Comparison of ENCODE assay signal across 28 cellular contexts in the genomic region with DNA sequence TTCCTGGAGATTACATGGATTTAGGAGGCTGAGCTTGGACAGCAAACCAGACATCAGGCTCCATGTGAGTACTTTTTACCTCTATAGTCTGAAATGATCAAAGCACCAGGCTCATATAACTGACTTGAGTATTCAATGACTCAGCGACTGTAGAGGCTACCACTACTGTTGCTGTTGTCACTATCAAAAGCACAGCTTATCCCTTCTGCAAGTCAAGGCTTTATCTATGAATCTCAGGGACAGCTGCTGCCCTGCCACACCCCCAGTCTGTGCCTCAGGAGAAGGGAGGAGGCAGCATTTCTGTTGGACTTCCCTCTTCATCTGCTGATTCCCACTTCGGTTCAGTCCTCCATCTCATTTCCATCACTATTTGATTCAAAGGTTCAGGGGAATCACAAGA.
DNase-seq lines count a peak whose midpoint lies in the region; ATAC-seq and TF ChIP-seq lines count a peak whose summit lies in the region.
"Had no signal": no experiment of that assay in that cellular context is flagged by ENCODE, and none has a peak within 500 bp of the region (broad histone marks: within the 10 kb centered on the region; RNA-seq: fewer than 3 reads in every experiment).

No MANE protein-coding gene starts in this region.

- H3K27me3 Mint-ChIP-seq in endodermal cell (ENCODE audit: insufficient read depth) = no peaks in the 10 kb centered on the region
- H3K27me3 Mint-ChIP-seq in activated CD4-positive, alpha-beta memory T cell treated with anti-CD3 and anti-CD28 coated beads for 36 hours = peaks cover 2% of the 10 kb centered on the region
- peaks cover 2 to 5% of the 10 kb centered on the region in 2 donors for H3K27me3 Mint-ChIP-seq in CD8-positive, alpha-beta memory T cell

- intact Hi-C loops in OCI-LY7 (cut with micrococcal nuclease; ENCODE audit: unreplicated experiment) = no loop called here
- intact Hi-C loops in activated CD4-positive, alpha-beta memory T cell treated with anti-CD3 and anti-CD28 coated beads for 36 hours (cut with micrococcal nuclease) = no loop called here

- DNase-seq in DMS 273 (lab: John Stamatoyannopoulos, UW; ENCODE audit: unreplicated experiment) (peak; percentile 88), M059J (ENCODE audit: low read depth) (peak; percentile 1), OCI-M1 (lab: John Stamatoyannopoulos, UW) (peak; percentile 87), endodermal cell (peak; percentile 42), OCI-LY7 (ENCODE audit: low spot score) (no peak)
- DNase-seq in activated CD4-positive, alpha-beta memory T cell treated with anti-CD3 and anti-CD28 coated beads for 36 hours = no peak
- DNase-seq in CD8-positive, alpha-beta memory T cell = no peak
- DNase-seq: activated CD4-positive, alpha-beta T cell treated with anti-CD3 and anti-CD28 coated beads for 36 hours; activated CD8-positive, alpha-beta memory T cell treated with anti-CD3 and anti-CD28 coated beads for 24 hours; activated gamma-delta T cell treated with Interleukin-2 at 50 U/mL for 16 hours; CD8-positive, alpha-beta T cell; colonic mucosa; DMS79; effector CD8-positive, alpha-beta T cell; GDM1; immature natural killer cell; Kasumi-1; MV-4-11; NCI-H1694; T-helper 2 cell; transverse colon had no signal

- H4K20me1 ChIP-seq in OCI-LY7 (ENCODE audit: insufficient read depth, low read length) = no peaks in the 10 kb centered on the region

- no TSS peak for BruUV-seq in OCI-LY7 (replicated peaks; lab: Mats Ljungman, UMichigan)

- no peak overlapping the region for H3K27ac ChIP-seq in endodermal cell (ENCODE audit: low read depth, low read length)
- H3K27ac ChIP-seq in OCI-LY7 (ENCODE audit: low read depth, low read length, poor library complexity, severe bottlenecking) = no peak overlapping the region
- H3K27ac ChIP-seq in CD8-positive, alpha-beta memory T cell (ENCODE audit: low read depth, low read length) = no peak overlapping the region
- H3K27ac ChIP-seq: cardiac muscle cell, colonic mucosa, epithelial cell of prostate, SK-N-MC, transverse colon had no signal

- H3K27ac Mint-ChIP-seq in endodermal cell = no peak overlapping the region
- H3K27ac Mint-ChIP-seq in activated CD4-positive, alpha-beta memory T cell treated with anti-CD3 and anti-CD28 coated beads for 36 hours = no peak overlapping the region
- no peak overlapping the region for H3K27ac Mint-ChIP-seq in CD8-positive, alpha-beta memory T cell
- H3K27ac Mint-ChIP-seq: activated CD4-positive, alpha-beta T cell treated with anti-CD3 and anti-CD28 coated beads for 36 hours; B cell; CD8-positive, alpha-beta T cell; immature natural killer cell; nephron; stimulated activated memory B cell treated with anti-CD40 and anti-IgM and Interleukin-4, amounts not matched to agents 10 μg/mL and 1 μg/mL and 100 μg/mL, for 72 hours had no signal

- CTCF ChIA-PET in OCI-LY7 (lab: Charles Lee; ENCODE audit: unreplicated experiment) = no interaction called here
- CTCF ChIA-PET in activated CD4-positive, alpha-beta memory T cell treated with anti-CD3 and anti-CD28 coated beads for 36 hours (lab: Charles Lee) = interaction anchor here (1.4 kb wide), 1 partner anchor 9 kb away, joined by 3 read pairs; no protein-coding TSS in a partner anchor
- CTCF ChIA-PET in CD8-positive, alpha-beta memory T cell (lab: Charles Lee) = no interaction called here

- peaks cover 5% of the 10 kb centered on the region for H3K4me1 Mint-ChIP-seq in endodermal cell
- H3K4me1 Mint-ChIP-seq in activated CD4-positive, alpha-beta memory T cell treated with anti-CD3 and anti-CD28 coated beads for 36 hours (ENCODE audit: low read depth) = no peaks in the 10 kb centered on the region
- H3K4me1 Mint-ChIP-seq in CD8-positive, alpha-beta memory T cell = no peaks in the 10 kb centered on the region
- H3K4me1 Mint-ChIP-seq: activated CD4-positive, alpha-beta T cell treated with anti-CD3 and anti-CD28 coated beads for 36 hours; B cell; immature natural killer cell; stimulated activated memory B cell treated with anti-CD40 and anti-IgM and Interleukin-4, amounts not matched to agents 10 μg/mL and 1 μg/mL and 100 μg/mL, for 72 hours had no signal

- no peak overlapping the region for H2AFZ ChIP-seq in OCI-LY7 (ENCODE audit: low read length)

- no peaks in the 10 kb centered on the region for H3K36me3 Mint-ChIP-seq in endodermal cell (ENCODE audit: low read depth)
- no peaks in the 10 kb centered on the region for H3K36me3 Mint-ChIP-seq in activated CD4-positive, alpha-beta memory T cell treated with anti-CD3 and anti-CD28 coated beads for 36 hours
- H3K36me3 Mint-ChIP-seq in CD8-positive, alpha-beta memory T cell = no peaks in the 10 kb centered on the region
- H3K36me3 Mint-ChIP-seq: CD8-positive, alpha-beta T cell; immature natural killer cell; stimulated activated memory B cell treated with anti-CD40 and anti-IgM and Interleukin-4, amounts not matched to agents 10 μg/mL and 1 μg/mL and 100 μg/mL, for 72 hours had no signal

- POLR2A ChIA-PET in OCI-LY7 (lab: Charles Lee) = no interaction called here
- POLR2A ChIA-PET in activated CD4-positive, alpha-beta memory T cell treated with anti-CD3 and anti-CD28 coated beads for 36 hours (lab: Charles Lee) = no interaction called here
- POLR2A ChIA-PET in CD8-positive, alpha-beta memory T cell (lab: Charles Lee) = no interaction called here

- no peak overlapping the region for H3K9ac ChIP-seq in endodermal cell (ENCODE audit: extremely low read depth, low read length, poor library complexity, severe bottlenecking)

- no peak overlapping the region for H3K4me2 ChIP-seq in OCI-LY7 (ENCODE audit: low read length)

- H3K9me2 ChIP-seq in OCI-LY7 (ENCODE audit: insufficient read depth, low read length) = no peaks in the 10 kb centered on the region

- ATAC-seq in HG03432 (IDR thresholded peaks at IDR 0.05; ENCODE audit: unreplicated experiment) = no peak
- ATAC-seq: activated CD4-positive, alpha-beta T cell treated with anti-CD3 and anti-CD28 coated beads for 36 hours; CD8-positive, alpha-beta T cell had no signal

- no peaks in the 10 kb centered on the region for H3K27me3 ChIP-seq in endodermal cell (ENCODE audit: control insufficient read depth, insufficient read depth, low read length, poor library complexity, severe bottlenecking)
- no peaks in the 10 kb centered on the region for H3K27me3 ChIP-seq in CD8-positive, alpha-beta memory T cell (ENCODE audit: insufficient read depth, low read length, poor library complexity, severe bottlenecking)
- H3K27me3 ChIP-seq: cardiac muscle cell, colonic mucosa, transverse colon had no signal

- peaks cover 7% of the 10 kb centered on the region for H3K9me3 Mint-ChIP-seq in endodermal cell
- peaks cover 2% of the 10 kb centered on the region for H3K9me3 Mint-ChIP-seq in activated CD4-positive, alpha-beta memory T cell treated with anti-CD3 and anti-CD28 coated beads for 36 hours
- H3K9me3 Mint-ChIP-seq in CD8-positive, alpha-beta memory T cell = peaks cover 0 to 9% (median 3%) of the 10 kb centered on the region in 5 donors
- H3K9me3 Mint-ChIP-seq: immature natural killer cell had no signal

- H3K4me1 ChIP-seq in endodermal cell (ENCODE audit: control insufficient read depth, insufficient read depth, low read length) (peaks cover 5% of the 10 kb centered on the region), OCI-LY7 (ENCODE audit: insufficient read depth, low read length, poor library complexity, severe bottlenecking) (no peaks in the 10 kb centered on the region)
- no peaks in the 10 kb centered on the region for H3K4me1 ChIP-seq in CD8-positive, alpha-beta memory T cell (ENCODE audit: insufficient read depth, low read length)
- H3K4me1 ChIP-seq: colonic mucosa, transverse colon had no signal

- 82 to 100% methylated on average over 1 to 2 of the region's 2 CpGs for WGBS in endodermal cell (ENCODE audit: insufficient coverage in 1 of 2, insufficient read length in 1 of 2), 2 experiments

- no peak for TF ChIP-seq CTCF in endodermal cell (conservative IDR thresholded peaks at IDR 0.05)
- TF ChIP-seq CTCF in OCI-LY7 (conservative IDR thresholded peaks at IDR 0.05; ENCODE audit: low read length) = no peak

- H3K4me3 ChIP-seq in endodermal cell (ENCODE audit: low read length) (no peak overlapping the region), OCI-LY7 (ENCODE audit: low read depth, low read length, poor library complexity, severe bottlenecking) (no peak overlapping the region)
- H3K4me3 ChIP-seq in CD8-positive, alpha-beta memory T cell (ENCODE audit: low read length) = no peak overlapping the region
- H3K4me3 ChIP-seq: cardiac muscle cell, colonic mucosa, SK-N-MC, transverse colon had no signal

- no peak overlapping the region for H3K4me3 Mint-ChIP-seq in endodermal cell
- no peak overlapping the region for H3K4me3 Mint-ChIP-seq in activated CD4-positive, alpha-beta memory T cell treated with anti-CD3 and anti-CD28 coated beads for 36 hours
- no peak overlapping the region for H3K4me3 Mint-ChIP-seq in CD8-positive, alpha-beta memory T cell
- H3K4me3 Mint-ChIP-seq: activated CD4-positive, alpha-beta T cell treated with anti-CD3 and anti-CD28 coated beads for 36 hours; B cell; CD8-positive, alpha-beta T cell; immature natural killer cell; nephron; stimulated activated memory B cell treated with anti-CD40 and anti-IgM and Interleukin-4, amounts not matched to agents 10 μg/mL and 1 μg/mL and 100 μg/mL, for 72 hours had no signal

- no peaks in the 10 kb centered on the region for H3K36me3 ChIP-seq in endodermal cell (ENCODE audit: control insufficient read depth, insufficient read depth, low read length)
- no peaks in the 10 kb centered on the region for H3K36me3 ChIP-seq in OCI-LY7 (ENCODE audit: insufficient read depth, low read length)
- no peaks in the 10 kb centered on the region for H3K36me3 ChIP-seq in CD8-positive, alpha-beta memory T cell (ENCODE audit: insufficient read depth, low read length)
- H3K36me3 ChIP-seq: cardiac muscle cell, colonic mucosa, transverse colon had no signal

- H3K9me3 ChIP-seq in endodermal cell (ENCODE audit: control insufficient read depth, low read length) (no peaks in the 10 kb centered on the region), OCI-LY7 (ENCODE audit: low read length) (no peaks in the 10 kb centered on the region)
- H3K9me3 ChIP-seq in CD8-positive, alpha-beta memory T cell (ENCODE audit: low read length) = no peaks in the 10 kb centered on the region
- H3K9me3 ChIP-seq: colonic mucosa, transverse colon had no signal

- H3K79me2 ChIP-seq in OCI-LY7 (ENCODE audit: insufficient read depth, low read depth, low read length) = no peaks in the 10 kb centered on the region

Comparison
In these comparisons a context has a peak if more than half of its experiments do, and no peak if none do; other contexts are left out.
1. DNase-seq: peak in DMS 273 (single experiment), M059J (single experiment), OCI-M1 (single experiment) and endodermal cell (single experiment); none in OCI-LY7 (single experiment), activated CD4-positive, alpha-beta memory T cell treated with anti-CD3 and anti-CD28 coated beads for 36 hours (single experiment) and CD8-positive, alpha-beta memory T cell (0 of 5).